In genomic region chr1:233632436-233632835, GRCh38 we compare ENCODE assay signal across 29 cellular contexts. TPM values are rescaled to one million over a fixed set of nuclear protein-coding genes. Genes with fewer than 3 reads are reported as not detected.
"Had no signal": no experiment of that assay in that cellular context is flagged by ENCODE, and none has a peak within 500 bp of the region (broad histone marks: within the 10 kb centered on the region; RNA-seq: fewer than 3 reads in every experiment).

No MANE protein-coding gene starts in this region.

- FAIRE-seq: endometrium, urothelium cell line had no signal

- H2AFZ ChIP-seq: parathyroid adenoma had no signal

- H3K36me3 ChIP-seq: colonic mucosa, heart right ventricle, lower lobe of right lung, spleen, tibial artery, upper lobe of left lung had no signal

- H3K36me3 Mint-ChIP-seq: stimulated activated memory B cell treated with anti-CD40 and anti-IgM and Interleukin-4, amounts not matched to agents 10 μg/mL and 1 μg/mL and 100 μg/mL, for 72 hours had no signal

- H3K4me3 ChIP-seq: colonic mucosa, esophagus squamous epithelium, heart right ventricle, lower lobe of right lung, psoas muscle, skin epidermis, spleen, testis, tibial artery, upper lobe of left lung had no signal

- H3K27ac ChIP-seq: colonic mucosa, esophagus squamous epithelium, heart right ventricle, lower lobe of right lung, parathyroid adenoma, psoas muscle, skin epidermis, spleen, testis, tibial artery, upper lobe of left lung had no signal

- H3K4me1 ChIP-seq: colonic mucosa, heart right ventricle, lower lobe of right lung, parathyroid adenoma, psoas muscle, spleen, testis, tibial artery, upper lobe of left lung had no signal

- H3K27me3 ChIP-seq: colonic mucosa, esophagus squamous epithelium, heart right ventricle, testis, tibial artery, upper lobe of left lung had no signal

- ATAC-seq: heart right ventricle; left ventricle myocardium superior; lower lobe of right lung; naive thymus-derived CD8-positive, alpha-beta T cell; psoas muscle; stimulated activated memory B cell treated with anti-CD40 and anti-IgM and Interleukin-4, amounts not matched to agents 10 μg/mL and 1 μg/mL and 100 μg/mL, for 72 hours; stimulated activated naive CD8-positive, alpha-beta T cell treated with anti-CD3 and anti-CD28 coated beads, Interleukin-15, Interleukin-2, amounts not matched to agents 100 U/mL and 50 U/mL, for 24 hours had no signal

- H3K9ac ChIP-seq: parathyroid adenoma had no signal

- H3K4me1 Mint-ChIP-seq: immature natural killer cell; naive thymus-derived CD8-positive, alpha-beta T cell; neural crest cell; stimulated activated memory B cell treated with anti-CD40 and anti-IgM and Interleukin-4, amounts not matched to agents 10 μg/mL and 1 μg/mL and 100 μg/mL, for 72 hours had no signal

- H3K27ac Mint-ChIP-seq: dendritic cell treated with granulocyte-macrophage colony-stimulating factor and Interleukin-4, amounts not matched to agents 40 ng/mL and 50 ng/mL, for 4 days; immature natural killer cell; naive thymus-derived CD8-positive, alpha-beta T cell; stimulated activated memory B cell treated with anti-CD40 and anti-IgM and Interleukin-4, amounts not matched to agents 10 μg/mL and 1 μg/mL and 100 μg/mL, for 72 hours had no signal

- H3K9me3 ChIP-seq: colonic mucosa, esophagus squamous epithelium, heart right ventricle, lower lobe of right lung, psoas muscle, spleen, testis, tibial artery, upper lobe of left lung had no signal

- H3K79me2 ChIP-seq: parathyroid adenoma had no signal

- H3K4me3 Mint-ChIP-seq: dendritic cell treated with granulocyte-macrophage colony-stimulating factor and Interleukin-4, amounts not matched to agents 40 ng/mL and 50 ng/mL, for 4 days; immature natural killer cell; naive thymus-derived CD8-positive, alpha-beta T cell; neural crest cell; stimulated activated memory B cell treated with anti-CD40 and anti-IgM and Interleukin-4, amounts not matched to agents 10 μg/mL and 1 μg/mL and 100 μg/mL, for 72 hours had no signal

- DNase-seq: colonic mucosa; effector memory CD4-positive, alpha-beta T cell; erythroblast; esophagus squamous epithelium; foreskin melanocyte; glutamatergic neuron; heart right ventricle; hypothalamus; immature natural killer cell; islet precursor cell; left ventricle myocardium superior; lower lobe of right lung; naive thymus-derived CD8-positive, alpha-beta T cell; psoas muscle; spleen; stimulated activated CD4-positive, alpha-beta T cell treated with anti-CD3 and anti-CD28 coated beads, Interleukin-4, amount 100 ng/mL, for 4 hours; stimulated activated naive CD8-positive, alpha-beta T cell treated with anti-CD3 and anti-CD28 coated beads, Interleukin-15, Interleukin-2, amounts not matched to agents 100 U/mL and 50 U/mL, for 24 hours; substantia nigra; testis; tibial artery; upper lobe of left lung had no signal

RNA-seq across cellular contexts. Expression of gene KCNK1, which starts 18.5 kb away (rescaled TPM):
- total RNA-seq: myocyte; naive thymus-derived CD8-positive, alpha-beta T cell had no signal
- polyA plus RNA-seq: immature natural killer cell; naive thymus-derived CD8-positive, alpha-beta T cell had no signal
